ENCODE assay signal across 8 cellular contexts in the genomic region with DNA sequence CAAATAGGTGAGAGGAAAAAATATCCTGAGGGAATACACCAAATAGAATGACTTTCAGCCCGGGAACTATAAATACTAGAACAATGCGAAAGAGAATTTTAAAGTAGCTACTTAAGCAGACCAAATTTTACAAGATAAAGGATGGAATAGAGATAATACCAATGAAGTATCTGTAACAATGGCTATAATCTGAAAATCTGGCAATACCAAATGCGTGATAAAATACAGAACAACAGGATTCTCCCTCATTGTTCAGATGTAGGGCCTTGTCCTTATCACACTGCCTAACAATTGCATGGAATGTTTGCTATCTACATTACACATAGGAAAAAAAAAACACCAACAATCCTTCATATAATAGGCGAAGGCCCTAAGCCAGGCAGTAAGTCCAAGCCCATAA.
"Had no signal": no experiment of that assay in that cellular context is flagged by ENCODE, and none has a peak within 500 bp of the region (broad histone marks: within the 10 kb centered on the region; RNA-seq: fewer than 3 reads in every experiment).

No MANE protein-coding gene starts in this region.

- H3K4me3 ChIP-seq: GM23248, GM23338, HAP-1 had no signal

- H3K4me2 ChIP-seq: GM23338 had no signal

- DNase-seq: GM23248, GOT3, H7, H9, HCEC 1CT, HFFc6 had no signal

- H3K9ac ChIP-seq: GM23248 had no signal

- H3K4me1 ChIP-seq: HAP-1 had no signal

- H3K36me3 ChIP-seq: HAP-1 had no signal

- H3K27ac ChIP-seq: GM23248 had no signal
